In the genomic region with DNA sequence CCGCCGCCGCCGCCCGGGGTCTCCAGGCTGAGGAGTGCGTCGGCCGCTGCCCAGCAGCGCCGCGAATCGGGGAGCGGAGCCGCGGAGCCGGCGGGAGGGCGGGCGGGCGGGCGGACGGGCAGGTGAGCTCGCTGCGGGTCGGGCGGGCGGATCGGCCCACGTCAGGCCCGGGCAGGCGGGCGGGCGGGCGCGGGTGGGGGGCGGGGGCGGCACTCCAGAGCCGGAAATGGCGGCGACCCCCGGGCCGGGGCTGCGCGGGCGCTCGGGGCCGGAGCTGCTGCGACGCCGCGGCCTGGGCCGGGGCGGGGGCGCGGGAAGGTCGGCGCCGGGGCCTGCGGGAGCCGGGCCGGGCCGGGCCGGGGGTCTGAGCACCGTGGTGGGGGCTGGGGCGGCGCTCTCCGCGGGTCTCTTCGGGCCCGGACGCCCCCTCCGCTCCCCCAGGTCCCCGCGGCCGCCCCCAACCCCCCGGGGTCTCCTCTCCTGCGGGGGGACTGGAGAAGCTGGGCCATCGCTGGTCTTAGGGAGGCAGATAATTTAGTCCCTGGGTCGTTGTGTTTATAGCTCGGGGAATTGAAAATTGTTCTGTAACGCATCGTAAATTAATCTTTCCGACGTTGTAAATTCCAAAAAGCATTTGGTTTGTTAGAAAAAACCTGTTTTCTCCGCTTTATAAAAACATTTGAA, we compare ENCODE assay signal across 8 cellular contexts. TPM values are rescaled to one million over a fixed set of nuclear protein-coding genes. Genes with fewer than 3 reads are reported as not detected.
DNase-seq lines count a peak whose midpoint lies in the region; ATAC-seq, FAIRE-seq and TF ChIP-seq lines count a peak whose summit lies in the region.

No MANE protein-coding gene starts in this region.

- no peak overlapping the region for H2BK5ac ChIP-seq in trophoblast cell (ENCODE audit: low read depth, low read length, poor library complexity)

- H3K4me3 ChIP-seq in endothelial cell of umbilical vein (replicated peaks in 1 of 3; ENCODE audit: insufficient read depth in 1 of 3, low read depth in 1 of 3, low read length in 3 of 3) (peak overlapping the region; percentile 67 to 98 (median 86)), trophoblast cell (ENCODE audit: low read depth, low read length) (peak overlapping the region; percentile 71)

- CTCF ChIA-PET in endothelial cell of umbilical vein (lab: Charles Lee) = interaction anchor here (0.7 to 1.8 kb wide), 13 partner anchors 14 to 357 kb away, joined by 3 to 11 read pairs (median 3); partner anchors contain the start of genes ARFRP1, PRPF6, SAMD10 and TPD52L2

- POLR2A ChIA-PET in endothelial cell of umbilical vein (lab: Charles Lee) = no interaction called here

- peak; percentile 5 for ATAC-seq in GM19395 (IDR thresholded peaks at IDR 0.05; ENCODE audit: unreplicated experiment)

- H4K12ac ChIP-seq in trophoblast cell (ENCODE audit: low read depth, low read length) = no peak overlapping the region

- H3K79me2 ChIP-seq in endothelial cell of umbilical vein (ENCODE audit: control insufficient read depth, insufficient read depth, low read length) = peaks cover 51% of the 10 kb centered on the region
- H3K79me2 ChIP-seq in trophoblast cell (ENCODE audit: control insufficient read depth, insufficient read depth, low read length, poor library complexity) = peaks cover 14% of the 10 kb centered on the region

- H4K91ac ChIP-seq in trophoblast cell (ENCODE audit: low read depth, low read length) = no peak overlapping the region

- H3K4me2 ChIP-seq in endothelial cell of umbilical vein (ENCODE audit: insufficient read depth, low read length) (peak overlapping the region; percentile 96), trophoblast cell (ENCODE audit: low read length) (peak overlapping the region; percentile 67)

- H2AFZ ChIP-seq in endothelial cell of umbilical vein (ENCODE audit: low read depth, low read length) = no peak overlapping the region
- H2AFZ ChIP-seq in trophoblast cell (ENCODE audit: insufficient read depth, low read length, poor library complexity) = no peak overlapping the region

- no peak for TF ChIP-seq POLR2A in endothelial cell of umbilical vein (IDR thresholded peaks at IDR 0.05; ENCODE audit: low read depth, low read length)

- H3K23ac ChIP-seq in trophoblast cell (ENCODE audit: low read length) = no peak overlapping the region

- no peaks in the 10 kb centered on the region for H3K79me1 ChIP-seq in trophoblast cell (ENCODE audit: low read length)

- no peak for FAIRE-seq in endothelial cell of umbilical vein (lab: Jason Lieb, UNC)

- H4K20me1 ChIP-seq in endothelial cell of umbilical vein (replicated peaks; ENCODE audit: control insufficient read depth, extremely low read depth, insufficient read depth, low read length) = peaks cover 13% of the 10 kb centered on the region

- BruUV-seq in endothelial cell of umbilical vein (replicated peaks; lab: Mats Ljungman, UMichigan) = no TSS peak

- H3K9me3 ChIP-seq in endothelial cell of umbilical vein (replicated peaks; ENCODE audit: control insufficient read depth, insufficient read depth, low read length) (no peaks in the 10 kb centered on the region), trophoblast cell (ENCODE audit: insufficient read depth, low read depth, low read length) (no peaks in the 10 kb centered on the region)

- no peak overlapping the region for H2AK5ac ChIP-seq in trophoblast cell (ENCODE audit: low read length)

- H3K36me3 ChIP-seq in endothelial cell of umbilical vein (ENCODE audit: control insufficient read depth in 2 of 2, extremely low read depth in 1 of 2, insufficient read depth in 2 of 2, low read length in 2 of 2) (peaks cover 8 to 21% of the 10 kb centered on the region in 2 experiments), trophoblast cell (ENCODE audit: control insufficient read depth in 1 of 2, insufficient read depth in 2 of 2, low read length in 2 of 2) (peaks cover 18 to 25% of the 10 kb centered on the region in 2 experiments)

- DNase-seq in 8988T = peak; percentile 31
- peak; percentile 17 for DNase-seq in NCI-H146 treated with DMSO at 0.1 percent for 48 hours (lab: John Stamatoyannopoulos, UW; ENCODE audit: unreplicated experiment)
- DNase-seq in endothelial cell of umbilical vein (ENCODE audit: low read depth, low spot score) = no peak
- DNase-seq in trophoblast cell = no peak
- DNase-seq in glomerular visceral epithelial cell (ENCODE audit: extremely low spot score) = no peak
- no peak for DNase-seq in retina
- no peak for DNase-seq in DMS53 (lab: John Stamatoyannopoulos, UW)

- dilution Hi-C loops in endothelial cell of umbilical vein (cut with MboI; ENCODE audit: extremely low pct_ligation_motif_present, low sequenced_read_pairs) = no loop called here

- peaks cover 14% of the 10 kb centered on the region for H3K4me1 ChIP-seq in endothelial cell of umbilical vein (ENCODE audit: control insufficient read depth, extremely low read depth, insufficient read depth, low read length)
- peaks cover 8% of the 10 kb centered on the region in 2 experiments for H3K4me1 ChIP-seq in trophoblast cell (ENCODE audit: control insufficient read depth in 1 of 2, insufficient read depth in 2 of 2, low read length in 2 of 2)

- intact Hi-C loops in endothelial cell of umbilical vein (cut with micrococcal nuclease) = loop anchor here (10.0 kb wide), 1 partner anchor 159 kb away; no protein-coding TSS in a partner anchor

- H4K8ac ChIP-seq in trophoblast cell (ENCODE audit: low read depth, low read length) = no peak overlapping the region

- no peak overlapping the region for H3K14ac ChIP-seq in trophoblast cell (ENCODE audit: low read length)

- H3K27me3 ChIP-seq in endothelial cell of umbilical vein (ENCODE audit: control insufficient read depth in 2 of 2, insufficient read depth in 2 of 2, low read length in 2 of 2) (no peaks in the 10 kb centered on the region), trophoblast cell (ENCODE audit: insufficient read depth, low read length) (no peaks in the 10 kb centered on the region)

- H2BK12ac ChIP-seq in trophoblast cell (ENCODE audit: low read length) = no peak overlapping the region

- no peak overlapping the region for H3K18ac ChIP-seq in trophoblast cell (ENCODE audit: low read length)

- no peak overlapping the region for H3K4ac ChIP-seq in trophoblast cell (ENCODE audit: low read depth, low read length)

- H3K27ac ChIP-seq in endothelial cell of umbilical vein (ENCODE audit: insufficient read depth, low read depth, low read length) (peak overlapping the region; percentile 66), trophoblast cell (ENCODE audit: low read depth, low read length) (peak overlapping the region; percentile 51)

- no peak for TF ChIP-seq CTCF in endothelial cell of umbilical vein (IDR thresholded peaks at IDR 0.05; ENCODE audit: extremely low read depth in 1 of 2, insufficient read depth in 1 of 2, low read depth in 1 of 2, low read length in 2 of 2)

- no CpG with 5 or more reads among the region's 85 CpGs for WGBS in trophoblast cell (ENCODE audit: extremely low coverage, insufficient coverage, insufficient read length)

- peak overlapping the region; percentile 72 for H3K9ac ChIP-seq in endothelial cell of umbilical vein (replicated peaks; ENCODE audit: extremely low read depth, insufficient read depth, low read length)
- peak overlapping the region; percentile 28 for H3K9ac ChIP-seq in trophoblast cell (ENCODE audit: low read length)

- H2BK120ac ChIP-seq in trophoblast cell (ENCODE audit: insufficient read depth, low read length, poor library complexity) = no peak overlapping the region

- H3K9me1 ChIP-seq in endothelial cell of umbilical vein (replicated peaks; ENCODE audit: control insufficient read depth, extremely low read depth, insufficient read depth, low read length) = no peaks in the 10 kb centered on the region

TF ChIP-seq in endothelial cell of umbilical vein, 7 proteins besides CTCF, POLR2A, EP300 and RAD21 (continues in another document):
- TF ChIP-seq GATA2 (IDR thresholded peaks at IDR 0.05; ENCODE audit: insufficient read depth, insufficient read length, low read depth, low read length) = no peak
- TF ChIP-seq FOS (IDR thresholded peaks at IDR 0.05; ENCODE audit: borderline replicate concordance, insufficient read depth, low read length) = no peak
- no peak for TF ChIP-seq JUN (IDR thresholded peaks at IDR 0.05; ENCODE audit: borderline replicate concordance, insufficient read depth, insufficient read length, low read depth)

RNA-seq across cellular contexts. Expression of gene DNAJC5, which starts 0.4 kb away (rescaled TPM):
- total RNA-seq in endothelial cell of umbilical vein = 58.7 and 60.3 TPM in 2 replicates
- 40.1 and 44.7 TPM in 2 replicates for polyA plus RNA-seq in endothelial cell of umbilical vein
- polyA plus RNA-seq in endothelial cell of umbilical vein (2011; cell fraction: cytosol; rRNA removed) = 33.6 and 38.3 TPM in 2 replicates
- 37.7 and 41.4 TPM in 2 replicates for polyA plus RNA-seq in endothelial cell of umbilical vein (2011; cell fraction: nucleus; rRNA removed)
- 52.7 and 55.3 TPM in 2 replicates for polyA plus RNA-seq in endothelial cell of umbilical vein (2012)
- polyA minus RNA-seq in endothelial cell of umbilical vein = 66.9 and 75.0 TPM in 2 replicates
- polyA minus RNA-seq in endothelial cell of umbilical vein (2011; cell fraction: cytosol; rRNA and poly(A)+ RNA removed) = 27.5 TPM
- polyA minus RNA-seq in endothelial cell of umbilical vein (2011; cell fraction: nucleus; rRNA and poly(A)+ RNA removed) = 22.1 and 24.6 TPM in 2 replicates
- 24.9 and 25.0 TPM in 2 replicates for polyA plus RNA-seq in trophoblast cell (2013)

RNA-seq across cellular contexts. Expression of gene TPD52L2, which starts 30.3 kb away (rescaled TPM):
- 114 and 123 TPM in 2 replicates for total RNA-seq in endothelial cell of umbilical vein
- 142 and 151 TPM in 2 replicates for polyA plus RNA-seq in endothelial cell of umbilical vein
- 153 and 166 TPM in 2 replicates for polyA plus RNA-seq in endothelial cell of umbilical vein (2011; cell fraction: cytosol; rRNA removed)
- polyA plus RNA-seq in endothelial cell of umbilical vein (2011; cell fraction: nucleus; rRNA removed) = 111 and 114 TPM in 2 replicates
- polyA plus RNA-seq in endothelial cell of umbilical vein (2012) = 140 and 153 TPM in 2 replicates
- polyA minus RNA-seq in endothelial cell of umbilical vein = 102 and 111 TPM in 2 replicates
- polyA minus RNA-seq in endothelial cell of umbilical vein (2011; cell fraction: cytosol; rRNA and poly(A)+ RNA removed) = 112 TPM
- 33.5 and 36.6 TPM in 2 replicates for polyA minus RNA-seq in endothelial cell of umbilical vein (2011; cell fraction: nucleus; rRNA and poly(A)+ RNA removed)
- polyA plus RNA-seq in trophoblast cell (2013) = 67.0 and 68.3 TPM in 2 replicates

RNA-seq across cellular contexts. Expression of gene ABHD16B, which starts 34.0 kb away (rescaled TPM):
- total RNA-seq in endothelial cell of umbilical vein = not detected in 2 replicates
- not detected in 2 replicates for polyA plus RNA-seq in endothelial cell of umbilical vein
- polyA plus RNA-seq in endothelial cell of umbilical vein (2011; cell fraction: cytosol; rRNA removed) = not detected in 2 replicates
- not detected in 2 replicates for polyA plus RNA-seq in endothelial cell of umbilical vein (2011; cell fraction: nucleus; rRNA removed)
- polyA plus RNA-seq in endothelial cell of umbilical vein (2012) = not detected in 2 replicates
- not detected in 2 replicates for polyA minus RNA-seq in endothelial cell of umbilical vein
- not detected for polyA minus RNA-seq in endothelial cell of umbilical vein (2011; cell fraction: cytosol; rRNA and poly(A)+ RNA removed)
- not detected in 2 replicates for polyA minus RNA-seq in endothelial cell of umbilical vein (2011; cell fraction: nucleus; rRNA and poly(A)+ RNA removed)
- not detected in 2 replicates for polyA plus RNA-seq in trophoblast cell (2013)

Comparison
In these comparisons a context has a peak if more than half of its experiments do, and no peak if none do; other contexts are left out.
1. DNase-seq: peak in 8988T (single experiment) and NCI-H146 treated with DMSO at 0.1 percent for 48 hours (single experiment); none in endothelial cell of umbilical vein (single experiment), trophoblast cell (0 of 2), glomerular visceral epithelial cell (single experiment), retina (single experiment) and DMS53 (single experiment).